13 cellular contexts compared by ENCODE assay signal in genomic region chr2:143802242-143802641, GRCh38.
A peak's percentile ranks its signal among the peaks of the same experiment; 100 is the strongest.
DNase-seq lines count a peak whose midpoint lies in the region; ATAC-seq and TF ChIP-seq lines count a peak whose summit lies in the region.
"Had no signal": no experiment of that assay in that cellular context is flagged by ENCODE, and none has a peak within 500 bp of the region (broad histone marks: within the 10 kb centered on the region; RNA-seq: fewer than 3 reads in every experiment).

No MANE protein-coding gene starts in this region.

- no peak for TF ChIP-seq CTCF in AG10803 (conservative IDR thresholded peaks at IDR 0.05; ENCODE audit: low read length)
- no peak for TF ChIP-seq CTCF in cardiac fibroblast (IDR thresholded peaks at IDR 0.05; ENCODE audit: low read depth, low read length)

- H3K4me3 ChIP-seq in AG10803 (ENCODE audit: low read length): no peak overlapping the region
- H3K4me3 ChIP-seq in cardiac fibroblast (replicated peaks in 1 of 2; ENCODE audit: low read depth in 2 of 2, low read length in 2 of 2): no peak overlapping the region
- H3K4me3 ChIP-seq: suprapubic skin had no signal

- no peak overlapping the region for H3K27ac Mint-ChIP-seq in activated T-helper 1 cell treated with anti-CD3 and anti-CD28 coated beads, Interleukin-12 subunit alpha, Interleukin-12 subunit beta, Interleukin-2, Interleukin-4 antibody, amounts not matched to agents 30 ng/mL and 10 ng/mL and 1 ng/mL, durations not matched to agents 14 hours and 24 hours and 36 hours
- H3K27ac Mint-ChIP-seq: activated naive CD4-positive, alpha-beta T cell treated with anti-CD3 and anti-CD28 coated beads, Interleukin-2, amount 50 U/mL, for 72 hours; CD14-positive monocyte had no signal

- DNase-seq in AG10803 (ENCODE audit: low read depth) (peak; percentile 74), cardiac fibroblast (ENCODE audit: low read depth in 2 of 2) (peak; percentile 5 to 30), NCI-H69 (lab: John Stamatoyannopoulos, UW) (no peak), NCI-H345 (lab: John Stamatoyannopoulos, UW) (no peak)
- DNase-seq in activated T-helper 1 cell treated with anti-CD3 and anti-CD28 coated beads, Interleukin-12 subunit alpha, Interleukin-12 subunit beta, Interleukin-2, Interleukin-4 antibody, amounts not matched to agents 30 ng/mL and 10 ng/mL and 1 ng/mL, durations not matched to agents 14 hours and 24 hours and 36 hours (ENCODE audit: low spot score): no peak
- DNase-seq: SIG-M5; stimulated activated CD4-positive, alpha-beta T cell treated with anti-CD3 and anti-CD28 coated beads, Interleukin-2, amount 100 ng/mL, for 24 hours had no signal

- intact Hi-C loops in activated T-helper 1 cell treated with anti-CD3 and anti-CD28 coated beads, Interleukin-12 subunit alpha, Interleukin-12 subunit beta, Interleukin-2, Interleukin-4 antibody, amounts not matched to agents 30 ng/mL and 10 ng/mL and 1 ng/mL, durations not matched to agents 14 hours and 24 hours and 36 hours (cut with micrococcal nuclease): loop anchor here (2.0 to 5.0 kb wide), 2 partner anchors 75 to 97 kb away; no protein-coding TSS in a partner anchor

- peaks cover 9% of the 10 kb centered on the region for H3K9me3 Mint-ChIP-seq in activated T-helper 1 cell treated with anti-CD3 and anti-CD28 coated beads, Interleukin-12 subunit alpha, Interleukin-12 subunit beta, Interleukin-2, Interleukin-4 antibody, amounts not matched to agents 30 ng/mL and 10 ng/mL and 1 ng/mL, durations not matched to agents 14 hours and 24 hours and 36 hours
- H3K9me3 Mint-ChIP-seq: activated naive CD4-positive, alpha-beta T cell treated with anti-CD3 and anti-CD28 coated beads, Interleukin-2, amount 50 U/mL, for 72 hours had no signal

- H3K36me3 Mint-ChIP-seq in activated T-helper 1 cell treated with anti-CD3 and anti-CD28 coated beads, Interleukin-12 subunit alpha, Interleukin-12 subunit beta, Interleukin-2, Interleukin-4 antibody, amounts not matched to agents 30 ng/mL and 10 ng/mL and 1 ng/mL, durations not matched to agents 14 hours and 24 hours and 36 hours (ENCODE audit: low read depth): no peaks in the 10 kb centered on the region
- H3K36me3 Mint-ChIP-seq: activated naive CD4-positive, alpha-beta T cell treated with anti-CD3 and anti-CD28 coated beads, Interleukin-2, amount 50 U/mL, for 72 hours; CD14-positive monocyte had no signal

- H3K27me3 Mint-ChIP-seq in activated T-helper 1 cell treated with anti-CD3 and anti-CD28 coated beads, Interleukin-12 subunit alpha, Interleukin-12 subunit beta, Interleukin-2, Interleukin-4 antibody, amounts not matched to agents 30 ng/mL and 10 ng/mL and 1 ng/mL, durations not matched to agents 14 hours and 24 hours and 36 hours (ENCODE audit: insufficient read depth): no peaks in the 10 kb centered on the region

- ATAC-seq in GM18861 (IDR thresholded peaks at IDR 0.05; ENCODE audit: unreplicated experiment) (peak; percentile 45), HG02885 (IDR thresholded peaks at IDR 0.05; ENCODE audit: poor library complexity, unreplicated experiment) (peak; percentile 52), GM21737 (IDR thresholded peaks at IDR 0.05; ENCODE audit: unreplicated experiment) (no peak)

- H3K4me3 Mint-ChIP-seq in activated T-helper 1 cell treated with anti-CD3 and anti-CD28 coated beads, Interleukin-12 subunit alpha, Interleukin-12 subunit beta, Interleukin-2, Interleukin-4 antibody, amounts not matched to agents 30 ng/mL and 10 ng/mL and 1 ng/mL, durations not matched to agents 14 hours and 24 hours and 36 hours: no peak overlapping the region
- H3K4me3 Mint-ChIP-seq: CD14-positive monocyte had no signal

- H3K4me1 Mint-ChIP-seq in activated T-helper 1 cell treated with anti-CD3 and anti-CD28 coated beads, Interleukin-12 subunit alpha, Interleukin-12 subunit beta, Interleukin-2, Interleukin-4 antibody, amounts not matched to agents 30 ng/mL and 10 ng/mL and 1 ng/mL, durations not matched to agents 14 hours and 24 hours and 36 hours (ENCODE audit: low read depth): peaks cover 10% of the 10 kb centered on the region
- H3K4me1 Mint-ChIP-seq: CD14-positive monocyte had no signal

Comparison
In these comparisons a context has a peak if more than half of its experiments do, and no peak if none do; other contexts are left out.
1. DNase-seq: peak in AG10803 (single experiment) and cardiac fibroblast (2 of 2); none in activated T-helper 1 cell treated with anti-CD3 and anti-CD28 coated beads, Interleukin-12 subunit alpha, Interleukin-12 subunit beta, Interleukin-2, Interleukin-4 antibody, amounts not matched to agents 30 ng/mL and 10 ng/mL and 1 ng/mL, durations not matched to agents 14 hours and 24 hours and 36 hours (single experiment), NCI-H69 (single experiment) and NCI-H345 (single experiment).